In the genomic region with DNA sequence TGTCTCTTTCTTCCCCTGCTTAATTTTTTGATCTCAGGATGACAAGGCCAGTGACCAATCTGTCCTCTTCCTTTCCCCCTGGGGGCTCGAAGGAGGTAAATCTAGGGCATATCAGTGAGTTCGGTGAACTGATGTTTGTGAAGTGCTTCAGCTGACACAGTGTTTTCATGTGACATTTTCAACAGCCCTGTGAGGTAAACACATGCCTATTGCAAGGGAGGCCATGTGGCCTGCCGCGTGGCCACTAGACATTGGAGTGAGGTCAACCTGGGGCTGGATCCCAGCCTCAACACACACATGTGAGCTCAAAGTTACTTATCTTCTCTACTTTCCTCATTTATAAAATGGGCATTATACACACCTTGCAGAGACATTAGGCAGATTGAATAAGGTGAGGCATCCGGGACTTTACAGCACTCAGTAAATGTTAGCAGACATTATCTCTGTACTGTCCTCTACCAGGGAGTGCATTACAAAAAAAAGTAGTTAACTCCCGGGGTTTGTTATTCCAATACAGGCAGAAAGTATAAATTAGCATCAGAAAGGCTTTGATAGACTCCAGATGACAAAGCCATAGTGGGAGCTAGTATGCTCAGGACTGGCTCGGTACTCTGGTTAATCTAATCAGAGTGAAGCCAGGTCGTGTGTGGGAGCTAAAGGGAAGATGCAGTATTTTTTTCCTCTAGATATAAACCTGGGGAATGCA, we compare ENCODE assay signal across 15 cellular contexts.
A peak's percentile ranks its signal among the peaks of the same experiment; 100 is the strongest.
DNase-seq lines count a peak whose midpoint lies in the region; ATAC-seq and TF ChIP-seq lines count a peak whose summit lies in the region.
"Had no signal": no experiment of that assay in that cellular context is flagged by ENCODE, and none has a peak within 500 bp of the region (broad histone marks: within the 10 kb centered on the region; RNA-seq: fewer than 3 reads in every experiment).

No MANE protein-coding gene starts in this region.

- no peak overlapping the region for H3K4me3 Mint-ChIP-seq in mesothelial cell of epicardium
- no peak overlapping the region for H3K4me3 Mint-ChIP-seq in stimulated activated effector memory CD8-positive, alpha-beta T cell treated with anti-CD3 and anti-CD28 coated beads, Interleukin-12 subunit alpha, Interleukin-12 subunit beta, amount 100 ng/mL, for 72 hours
- H3K4me3 Mint-ChIP-seq: activated B cell treated with CpG ODN at 0.5 μM for 24 hours; stimulated activated naive CD8-positive, alpha-beta T cell treated with anti-CD3 and anti-CD28 coated beads, Interleukin-15, Interleukin-2, amounts not matched to agents 100 ng/mL and 50 ng/mL, for 24 hours; T-helper 1 cell treated with Interleukin-12 subunit alpha and Interleukin-12 subunit beta and Interleukin-4 antibody, amounts not matched to agents 30 μg/mL and 1 μg/mL, for 36 hours had no signal

- peak overlapping the region; percentile 63 for H3K27ac Mint-ChIP-seq in mesothelial cell of epicardium
- H3K27ac Mint-ChIP-seq in stimulated activated effector memory CD8-positive, alpha-beta T cell treated with anti-CD3 and anti-CD28 coated beads, Interleukin-12 subunit alpha, Interleukin-12 subunit beta, amount 100 ng/mL, for 72 hours = no peak overlapping the region
- H3K27ac Mint-ChIP-seq: activated B cell treated with CpG ODN at 0.5 μM for 24 hours; stimulated activated naive CD8-positive, alpha-beta T cell treated with anti-CD3 and anti-CD28 coated beads, Interleukin-15, Interleukin-2, amounts not matched to agents 100 ng/mL and 50 ng/mL, for 24 hours; T-helper 1 cell treated with Interleukin-12 subunit alpha and Interleukin-12 subunit beta and Interleukin-4 antibody, amounts not matched to agents 30 μg/mL and 1 μg/mL, for 36 hours had no signal

- H3K27me3 ChIP-seq in NT2/D1 (ENCODE audit: insufficient read depth, insufficient read length) (no peaks in the 10 kb centered on the region), left ventricle myocardium inferior (ENCODE audit: low read depth) (no peaks in the 10 kb centered on the region), thyroid gland (no peaks in the 10 kb centered on the region)

- intact Hi-C loops in left ventricle myocardium inferior (cut with micrococcal nuclease) (no loop called here), thyroid gland (cut with DNase I) (no loop called here)

- no peaks in the 10 kb centered on the region for H3K9me3 ChIP-seq in NT2/D1 (ENCODE audit: insufficient read depth, low read length)
- no peaks in the 10 kb centered on the region for H3K9me3 ChIP-seq in left ventricle myocardium inferior (replicated peaks)
- H3K9me3 ChIP-seq in thyroid gland = no peaks in the 10 kb centered on the region

- ATAC-seq in HG02870 (IDR thresholded peaks at IDR 0.05; ENCODE audit: unreplicated experiment) = no peak
- no peak for ATAC-seq in stimulated activated effector memory CD8-positive, alpha-beta T cell treated with anti-CD3 and anti-CD28 coated beads, Interleukin-12 subunit alpha, Interleukin-12 subunit beta, amount 100 ng/mL, for 72 hours

- peaks cover 44% of the 10 kb centered on the region for H3K4me1 Mint-ChIP-seq in mesothelial cell of epicardium
- H3K4me1 Mint-ChIP-seq in stimulated activated effector memory CD8-positive, alpha-beta T cell treated with anti-CD3 and anti-CD28 coated beads, Interleukin-12 subunit alpha, Interleukin-12 subunit beta, amount 100 ng/mL, for 72 hours = no peaks in the 10 kb centered on the region

- peak overlapping the region; percentile 21 for H3K4me3 ChIP-seq in NT2/D1 (ENCODE audit: insufficient read length, low read depth)
- no peak overlapping the region for H3K4me3 ChIP-seq in left ventricle myocardium inferior
- no peak overlapping the region for H3K4me3 ChIP-seq in thyroid gland (replicated peaks in 1 of 3)

- WGBS in thyroid gland, 2 donors = 63% methylated on average over 8 of the region's 8 CpGs

- no peak for TF ChIP-seq POLR2A in thyroid gland (IDR thresholded peaks at IDR 0.05)

- peak; percentile 83 for DNase-seq in NT2/D1 (ENCODE audit: low read depth, low spot score)
- DNase-seq in left ventricle myocardium inferior = peak; percentile 27
- DNase-seq in mesothelial cell of epicardium (ENCODE audit: low spot score in 2 of 2, unreplicated experiment in 2 of 2) = no peak
- DNase-seq in thyroid gland = peak; percentile 78 to 79
- no peak for DNase-seq in NCI-H748 (lab: John Stamatoyannopoulos, UW; ENCODE audit: unreplicated experiment)
- DNase-seq in NCI-H226 = no peak
- no peak for DNase-seq in stimulated activated effector memory CD8-positive, alpha-beta T cell treated with anti-CD3 and anti-CD28 coated beads, Interleukin-12 subunit alpha, Interleukin-12 subunit beta, amount 100 ng/mL, for 72 hours (ENCODE audit: low spot score in 2 of 2)
- DNase-seq: activated B cell treated with CpG ODN at 0.5 μM for 24 hours, amniotic stem cell, NCI-H187 treated with DMSO at 0.1 percent for 48 hours, occipital lobe, RPMI8226 had no signal

- peak overlapping the region; percentile 37 for H3K27ac ChIP-seq in left ventricle myocardium inferior (replicated peaks)
- H3K27ac ChIP-seq in thyroid gland = peak overlapping the region; percentile 62 to 80 (median 64)

- H3K36me3 Mint-ChIP-seq in mesothelial cell of epicardium = no peaks in the 10 kb centered on the region
- no peaks in the 10 kb centered on the region for H3K36me3 Mint-ChIP-seq in stimulated activated effector memory CD8-positive, alpha-beta T cell treated with anti-CD3 and anti-CD28 coated beads, Interleukin-12 subunit alpha, Interleukin-12 subunit beta, amount 100 ng/mL, for 72 hours

- no peak for TF ChIP-seq CTCF in left ventricle myocardium inferior (IDR thresholded peaks at IDR 0.05; ENCODE audit: borderline replicate concordance)
- TF ChIP-seq CTCF in mesothelial cell of epicardium (IDR thresholded peaks at IDR 0.05; ENCODE audit: unreplicated experiment) = no peak
- TF ChIP-seq CTCF in thyroid gland (IDR thresholded peaks at IDR 0.05) = no peak

- H3K4me1 ChIP-seq in NT2/D1 (ENCODE audit: insufficient read depth, insufficient read length) = peaks cover 17% of the 10 kb centered on the region
- H3K4me1 ChIP-seq in left ventricle myocardium inferior = peaks cover 62% of the 10 kb centered on the region
- H3K4me1 ChIP-seq in thyroid gland = peaks cover 10 to 32% of the 10 kb centered on the region in 2 donors

- H3K36me3 ChIP-seq in NT2/D1 (ENCODE audit: insufficient read depth, insufficient read length, low read length) = no peaks in the 10 kb centered on the region
- no peaks in the 10 kb centered on the region for H3K36me3 ChIP-seq in left ventricle myocardium inferior
- H3K36me3 ChIP-seq in thyroid gland = no peaks in the 10 kb centered on the region

- H3K27me3 Mint-ChIP-seq in mesothelial cell of epicardium (ENCODE audit: low read depth) = no peaks in the 10 kb centered on the region

- H3K9me3 Mint-ChIP-seq in mesothelial cell of epicardium = no peaks in the 10 kb centered on the region
- peaks cover 4% of the 10 kb centered on the region for H3K9me3 Mint-ChIP-seq in stimulated activated effector memory CD8-positive, alpha-beta T cell treated with anti-CD3 and anti-CD28 coated beads, Interleukin-12 subunit alpha, Interleukin-12 subunit beta, amount 100 ng/mL, for 72 hours
- H3K9me3 Mint-ChIP-seq: activated B cell treated with CpG ODN at 0.5 μM for 24 hours; stimulated activated naive CD8-positive, alpha-beta T cell treated with anti-CD3 and anti-CD28 coated beads, Interleukin-15, Interleukin-2, amounts not matched to agents 100 ng/mL and 50 ng/mL, for 24 hours; T-helper 1 cell treated with Interleukin-12 subunit alpha and Interleukin-12 subunit beta and Interleukin-4 antibody, amounts not matched to agents 30 μg/mL and 1 μg/mL, for 36 hours had no signal

- peak overlapping the region; percentile 14 for H3K9ac ChIP-seq in NT2/D1 (ENCODE audit: insufficient read length, low read depth)

Comparison
In these comparisons a context has a peak if more than half of its experiments do, and no peak if none do; other contexts are left out.
1. DNase-seq: peak in NT2/D1 (single experiment), left ventricle myocardium inferior (single experiment) and thyroid gland (2 of 2); none in mesothelial cell of epicardium (0 of 2), NCI-H748 (single experiment), NCI-H226 (single experiment) and stimulated activated effector memory CD8-positive, alpha-beta T cell treated with anti-CD3 and anti-CD28 coated beads, Interleukin-12 subunit alpha, Interleukin-12 subunit beta, amount 100 ng/mL, for 72 hours (0 of 2).